ENCODE assay signal across 12 cellular contexts in the genomic region with DNA sequence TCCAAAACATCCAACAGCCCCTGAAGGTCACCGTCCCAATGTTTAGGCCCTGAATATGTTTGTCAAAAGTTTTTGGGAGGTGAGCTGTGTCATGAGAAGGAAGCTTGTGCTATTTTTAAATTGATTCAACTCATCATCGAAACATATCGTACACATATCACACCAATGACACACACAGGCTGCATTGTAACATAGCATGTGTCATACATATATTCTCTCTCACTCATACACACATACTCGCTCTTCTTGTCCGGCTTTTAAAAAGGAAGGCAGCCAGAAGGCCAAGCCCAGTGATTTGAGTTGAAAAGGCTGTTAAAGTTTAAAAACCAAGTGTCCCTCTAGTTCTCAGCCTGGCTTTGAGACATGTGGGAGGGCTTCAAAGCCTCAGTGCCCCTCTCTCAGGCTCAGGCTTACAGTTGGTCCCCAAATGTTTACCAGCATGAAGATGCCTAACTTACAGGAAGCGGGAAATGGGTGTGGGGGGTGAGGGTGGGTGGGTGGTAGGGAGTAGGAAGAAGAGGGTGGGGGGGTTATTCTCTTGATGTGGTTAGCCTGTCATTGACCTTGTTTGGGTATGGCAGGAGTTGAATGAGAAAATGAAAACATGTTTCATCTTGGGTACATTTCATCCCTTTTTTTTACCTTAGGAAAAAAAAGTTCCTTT. TPM values are rescaled to one million over a fixed set of nuclear protein-coding genes. Genes with fewer than 3 reads are reported as not detected.
DNase-seq lines count a peak whose midpoint lies in the region; ATAC-seq and TF ChIP-seq lines count a peak whose summit lies in the region.
"Had no signal": no experiment of that assay in that cellular context is flagged by ENCODE, and none has a peak within 500 bp of the region (broad histone marks: within the 10 kb centered on the region; RNA-seq: fewer than 3 reads in every experiment).

No MANE protein-coding gene starts in this region.

- H3K27me3 Mint-ChIP-seq in CD4-positive, CD25-positive, alpha-beta regulatory T cell = peaks cover under 1% of the 10 kb centered on the region

- H3K4me3 Mint-ChIP-seq in CD4-positive, CD25-positive, alpha-beta regulatory T cell = peak overlapping the region; percentile 0 to 93 (median 54)

- H3K4me2 ChIP-seq in OCI-LY7 (ENCODE audit: low read length) = no peak overlapping the region

- H4K20me1 ChIP-seq in OCI-LY7 (ENCODE audit: insufficient read depth, low read length) = no peaks in the 10 kb centered on the region

- peaks cover 24 to 56% (median 46%) of the 10 kb centered on the region in 4 donors for H3K4me1 Mint-ChIP-seq in CD4-positive, CD25-positive, alpha-beta regulatory T cell

- peak overlapping the region; percentile 48 for H3K4me3 ChIP-seq in CD4-positive, CD25-positive, alpha-beta regulatory T cell (ENCODE audit: low read depth, low read length)
- H3K4me3 ChIP-seq in OCI-LY7 (ENCODE audit: low read depth, low read length, poor library complexity, severe bottlenecking) = no peak overlapping the region
- H3K4me3 ChIP-seq: tibial nerve had no signal

- peak in 1 of 3 donors; percentile 55 for DNase-seq in CD4-positive, CD25-positive, alpha-beta regulatory T cell
- peak; percentile 81 for DNase-seq in HT1080 (ENCODE audit: low read depth)
- DNase-seq in amniotic epithelial cell (ENCODE audit: low read depth) = peak; percentile 35
- DNase-seq in kidney tubule cell (ENCODE audit: low spot score) = peak; percentile 37
- no peak for DNase-seq in midbrain (lab: John Stamatoyannopoulos, UW)
- no peak for DNase-seq in OCI-LY7 (ENCODE audit: low spot score)
- DNase-seq: activated gamma-delta T cell treated with Interleukin-2 at 50 U/mL for 16 hours, kidney glomerular epithelial cell, NCI-H1092 treated with DMSO at 0.1 percent for 48 hours had no signal

- no peak for ATAC-seq in CD4-positive, CD25-positive, alpha-beta regulatory T cell (ENCODE audit: low read depth in 2 of 2)
- ATAC-seq in HG02884 (IDR thresholded peaks at IDR 0.05; ENCODE audit: unreplicated experiment) = no peak
- ATAC-seq: HCT116 had no signal

- H3K4me1 ChIP-seq in CD4-positive, CD25-positive, alpha-beta regulatory T cell (ENCODE audit: control insufficient read depth, insufficient read depth, low read length, poor library complexity, severe bottlenecking) = peaks cover 42% of the 10 kb centered on the region
- peaks cover 44% of the 10 kb centered on the region for H3K4me1 ChIP-seq in OCI-LY7 (ENCODE audit: insufficient read depth, low read length, poor library complexity, severe bottlenecking)

- H3K27ac Mint-ChIP-seq in CD4-positive, CD25-positive, alpha-beta regulatory T cell = peak overlapping the region; percentile 39 to 83 (median 57)

- no peaks in the 10 kb centered on the region for H3K36me3 Mint-ChIP-seq in CD4-positive, CD25-positive, alpha-beta regulatory T cell

- H3K9me2 ChIP-seq in OCI-LY7 (ENCODE audit: insufficient read depth, low read length) = no peaks in the 10 kb centered on the region

- H3K27ac ChIP-seq in CD4-positive, CD25-positive, alpha-beta regulatory T cell (ENCODE audit: insufficient read depth, low read length, poor library complexity, severe bottlenecking) = peak overlapping the region; percentile 20
- H3K27ac ChIP-seq in OCI-LY7 (ENCODE audit: low read depth, low read length, poor library complexity, severe bottlenecking) = no peak overlapping the region

- H3K79me2 ChIP-seq in OCI-LY7 (ENCODE audit: insufficient read depth, low read depth, low read length) = peaks cover 7% of the 10 kb centered on the region; the same call in 1 of the 2 replicates

- no peaks in the 10 kb centered on the region for H3K27me3 ChIP-seq in CD4-positive, CD25-positive, alpha-beta regulatory T cell (ENCODE audit: control insufficient read depth, insufficient read depth, low read length)

- BruUV-seq in OCI-LY7 (replicated peaks; lab: Mats Ljungman, UMichigan) = no TSS peak

- no peaks in the 10 kb centered on the region for H3K36me3 ChIP-seq in CD4-positive, CD25-positive, alpha-beta regulatory T cell (ENCODE audit: control insufficient read depth, insufficient read depth, low read length)
- no peaks in the 10 kb centered on the region for H3K36me3 ChIP-seq in OCI-LY7 (ENCODE audit: insufficient read depth, low read length)
- H3K36me3 ChIP-seq: tibial nerve had no signal

- intact Hi-C loops in OCI-LY7 (cut with micrococcal nuclease; ENCODE audit: unreplicated experiment) = loop anchor here (5.0 kb wide), 2 partner anchors 186 to 211 kb away; no protein-coding TSS in a partner anchor

- POLR2A ChIA-PET in OCI-LY7 (lab: Charles Lee) = interaction anchor here (1.0 to 2.3 kb wide), 6 partner anchors 7 to 341 kb away, joined by 3 to 7 read pairs (median 4); no protein-coding TSS in a partner anchor

- peaks cover 0 to 2% (median 0%) of the 10 kb centered on the region in 7 donors for H3K9me3 Mint-ChIP-seq in CD4-positive, CD25-positive, alpha-beta regulatory T cell

- CTCF ChIA-PET in OCI-LY7 (lab: Charles Lee; ENCODE audit: unreplicated experiment) = interaction anchor here (0.9 to 1.4 kb wide), 2 partner anchors 10 to 59 kb away, joined by 3 to 4 read pairs; no protein-coding TSS in a partner anchor

- no peak for TF ChIP-seq CTCF in OCI-LY7 (conservative IDR thresholded peaks at IDR 0.05; ENCODE audit: low read length)

- no peaks in the 10 kb centered on the region for H3K9me3 ChIP-seq in CD4-positive, CD25-positive, alpha-beta regulatory T cell (ENCODE audit: control insufficient read depth in 2 of 2, low read length in 2 of 2)
- no peaks in the 10 kb centered on the region for H3K9me3 ChIP-seq in OCI-LY7 (ENCODE audit: low read length)
- H3K9me3 ChIP-seq: tibial nerve had no signal

- no peak overlapping the region for H2AFZ ChIP-seq in OCI-LY7 (ENCODE audit: low read length)

RNA-seq across cellular contexts. Expression of a gene that starts 3.3 kb away (rescaled TPM):
- total RNA-seq in CD4-positive, CD25-positive, alpha-beta regulatory T cell = 327 TPM
- 10 to 100 TPM; 48.6 to 71.6 (median 64.7) TPM for polyA plus RNA-seq in CD4-positive, CD25-positive, alpha-beta regulatory T cell
- total RNA-seq in HT1080 (2014; rRNA removed; shearing (Covaris generic)) = 4.9 and 5.7 TPM in 2 replicates
- polyA plus RNA-seq in HT1080 (2015; cell fraction: cytosol; rRNA removed) = 1.5 and 1.7 TPM in 2 replicates
- polyA plus RNA-seq in HT1080 (2015; cell fraction: nucleus; rRNA removed) = 2.3 and 2.7 TPM in 2 replicates
- total RNA-seq in OCI-LY7 (2014; rRNA removed; shearing (Covaris generic)) = 1.5 and 2.2 TPM in 2 replicates
- 1.9 and 3.3 TPM in 2 replicates for total RNA-seq in OCI-LY7 (2022)

Comparison
In these comparisons a context has a peak if more than half of its experiments do, and no peak if none do; other contexts are left out.
1. DNase-seq: peak in HT1080 (single experiment), amniotic epithelial cell (single experiment) and kidney tubule cell (single experiment); none in midbrain (single experiment) and OCI-LY7 (single experiment).
2. RNA of a gene that starts 3.3 kb away (total RNA-seq): 327 TPM in CD4-positive, CD25-positive, alpha-beta regulatory T cell (single experiment); 4.9 to 5.7 TPM in HT1080 and 1.5 to 3.3 TPM in OCI-LY7; every median in the first group is over 10 times any median in the second.